ENCODE assay signal across 15 cellular contexts in genomic region chr14:81392052-81392451, GRCh38. TPM values are rescaled to one million over a fixed set of nuclear protein-coding genes. Genes with fewer than 3 reads are reported as not detected.
"Had no signal": no experiment of that assay in that cellular context is flagged by ENCODE, and none has a peak within 500 bp of the region (broad histone marks: within the 10 kb centered on the region; RNA-seq: fewer than 3 reads in every experiment).

No MANE protein-coding gene starts in this region.

- H3K4me3 ChIP-seq: gastroesophageal sphincter, mucosa of descending colon, psoas muscle, stomach, thoracic aorta, transverse colon had no signal

- H3K27ac ChIP-seq: gastroesophageal sphincter, neutrophil, psoas muscle, stomach, thoracic aorta, transverse colon had no signal

- H3K9me3 ChIP-seq: mucosa of descending colon, neutrophil, thoracic aorta, transverse colon had no signal

- H3K27me3 ChIP-seq: gastroesophageal sphincter, neutrophil, stomach, transverse colon had no signal

- DNase-seq: erythroblast; glutamatergic neuron; naive thymus-derived CD8-positive, alpha-beta T cell; psoas muscle; stimulated activated CD4-positive, alpha-beta T cell treated with anti-CD3 and anti-CD28 coated beads, Interleukin-2, amount 100 ng/mL, for 24 hours; stimulated activated naive CD4-positive, alpha-beta T cell; stomach; substantia nigra; transverse colon had no signal

- H3K4me1 ChIP-seq: gastroesophageal sphincter, psoas muscle, stomach, transverse colon had no signal

- ATAC-seq: gastroesophageal sphincter; mucosa of descending colon; naive thymus-derived CD8-positive, alpha-beta T cell; psoas muscle; sciatic nerve had no signal

- H3K36me3 ChIP-seq: neutrophil, thoracic aorta, transverse colon had no signal

RNA-seq across cellular contexts. Expression of gene STON2, which starts 8.1 kb away (rescaled TPM):
- total RNA-seq: fibroblast of villous mesenchyme; naive thymus-derived CD8-positive, alpha-beta T cell had no signal
- polyA plus RNA-seq: naive thymus-derived CD8-positive, alpha-beta T cell had no signal
